In genomic region chr12:41189395-41190251, GRCh38 we compare ENCODE assay signal across 10 cellular contexts. TPM values are rescaled to one million over a fixed set of nuclear protein-coding genes. Genes with fewer than 3 reads are reported as not detected.
DNase-seq lines count a peak whose midpoint lies in the region; ATAC-seq and TF ChIP-seq lines count a peak whose summit lies in the region.
"Had no signal": no experiment of that assay in that cellular context is flagged by ENCODE, and none has a peak within 500 bp of the region (broad histone marks: within the 10 kb centered on the region; RNA-seq: fewer than 3 reads in every experiment).

No MANE protein-coding gene starts in this region.

- H3K27me3 ChIP-seq in spleen (replicated peaks in 1 of 7): peaks cover 9 to 56% (median 33%) of the 10 kb centered on the region in 7 donors

- intact Hi-C loops in spleen (cut with DNase I; ENCODE audit: low total_unique reads): no loop called here

- H3K4me3 ChIP-seq in spleen: peak overlapping the region in 7 of 8 donors; percentile 1 to 61 (median 15)
- H3K4me3 ChIP-seq: SK-N-MC had no signal

- CTCF ChIA-PET in HEK293T (lab: Yijun Ruan, JAX): interaction anchor here (0.7 to 1.2 kb wide), 2 partner anchors 18 to 77 kb away, joined by 3 read pairs; no protein-coding TSS in a partner anchor

- no peak for TF ChIP-seq POLR2A in spleen (IDR thresholded peaks at IDR 0.05)

- peaks cover 0 to 27% (median 21%) of the 10 kb centered on the region in 6 donors for H3K4me1 ChIP-seq in spleen

- DNase-seq in HEK293T (ENCODE audit: extremely low spot score): peak; percentile 15
- peak; percentile 40 for DNase-seq in astrocyte of the hippocampus (ENCODE audit: low read depth, low spot score)
- peak; percentile 17 for DNase-seq in iPS-NIHi7 (ENCODE audit: extremely low spot score)
- DNase-seq in spleen: no peak
- no peak for DNase-seq in stimulated activated CD4-positive, alpha-beta T cell treated with anti-CD3 and anti-CD28 coated beads, Interleukin-4, amount 100 ng/mL, for 4 hours
- DNase-seq in NK-92 (lab: John Stamatoyannopoulos, UW; ENCODE audit: unreplicated experiment): no peak

- POLR2A ChIA-PET in HEK293T (lab: Yijun Ruan, JAX): no interaction called here

- no peaks in the 10 kb centered on the region for H3K36me3 ChIP-seq in spleen

- 2 to 3% (median 3%) methylated on average over 30 to 34 of the region's 34 CpGs for WGBS in spleen, 5 donors

- TF ChIP-seq CTCF in spleen (IDR thresholded peaks at IDR 0.05 in 8 of 11, conservative IDR thresholded peaks at IDR 0.05 in 3 of 11): no peak

- no peak for ATAC-seq in GM19452 (IDR thresholded peaks at IDR 0.05; ENCODE audit: unreplicated experiment)
- ATAC-seq in GM19351 (IDR thresholded peaks at IDR 0.05; ENCODE audit: unreplicated experiment): no peak

- H3K9me3 ChIP-seq in spleen: no peaks in the 10 kb centered on the region

- no peak overlapping the region for H3K27ac ChIP-seq in spleen
- H3K27ac ChIP-seq: HL-60, SK-N-MC had no signal

TF ChIP-seq in HEK293T, 16 proteins besides CTCF, POLR2A, EP300 and RAD21:
- TF ChIP-seq SUZ12 (IDR thresholded peaks at IDR 0.05) (no peak), NFRKB (IDR thresholded peaks at IDR 0.05) (no peak), SP1 (IDR thresholded peaks at IDR 0.05) (no peak)

RNA-seq across cellular contexts. Expression of gene PDZRN4, which starts 1.5 kb away (rescaled TPM):
- under 1 TPM in 5 of 7 donors, not detected in 2; 0.23 to 0.77 (median 0.35) TPM for total RNA-seq in spleen
- under 1 TPM; 0.07 to 0.32 (median 0.08) TPM for polyA plus RNA-seq in spleen

Comparison
In these comparisons a context has a peak if more than half of its experiments do, and no peak if none do; other contexts are left out.
1. DNase-seq: peak in HEK293T (single experiment), astrocyte of the hippocampus (single experiment) and iPS-NIHi7 (single experiment); none in spleen (single experiment), stimulated activated CD4-positive, alpha-beta T cell treated with anti-CD3 and anti-CD28 coated beads, Interleukin-4, amount 100 ng/mL, for 4 hours (0 of 2) and NK-92 (single experiment).